ENCODE assay signal across 1 cellular context in genomic region chr19:579842-580155, GRCh38.
TF ChIP-seq lines count a peak whose summit lies in the region.

No MANE protein-coding gene starts in this region.

TF ChIP-seq in HepG2, 621 proteins besides CTCF, POLR2A, EP300 and RAD21:
- TF ChIP-seq ONECUT2 (CRISPR knock-in tag; IDR thresholded peaks at IDR 0.05): no peak
- no peak for TF ChIP-seq TRIM24 (CRISPR knock-in tag; IDR thresholded peaks at IDR 0.05)
- TF ChIP-seq BCLAF1 (IDR thresholded peaks at IDR 0.05): no peak
- 0 out of 2 replicates have a peak, but pooled peaks have one; percentile 26 for TF ChIP-seq AKAP8 (CRISPR knock-in tag; IDR thresholded peaks at IDR 0.05)
